ENCODE assay signal across 3 cellular contexts in the genomic region with DNA sequence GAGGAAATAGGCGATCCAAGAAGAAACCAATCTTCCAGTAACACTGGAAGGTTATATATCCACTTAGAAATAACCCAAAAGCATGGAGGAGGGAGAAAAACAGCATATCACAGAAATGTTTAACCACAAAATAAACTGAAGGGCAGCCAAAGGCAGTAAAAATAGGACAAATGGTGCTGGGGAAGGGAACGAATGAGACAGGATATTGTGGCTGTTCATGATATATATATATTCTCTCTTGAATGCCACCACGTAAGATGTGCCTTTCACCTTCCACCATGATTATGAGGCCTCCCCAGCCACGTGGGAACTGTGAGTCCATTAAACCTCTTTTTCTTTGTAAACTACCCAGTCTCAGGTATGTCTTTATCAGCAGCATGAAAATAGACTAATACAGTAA.
"Had no signal": no experiment of that assay in that cellular context is flagged by ENCODE, and none has a peak within 500 bp of the region (broad histone marks: within the 10 kb centered on the region; RNA-seq: fewer than 3 reads in every experiment).

No MANE protein-coding gene starts in this region.

- DNase-seq: GDM1, GF-D8 had no signal

- ATAC-seq: GM12878 had no signal

- H3K4me3 ChIP-seq: GM12878 had no signal
